ENCODE assay signal across 8 cellular contexts in the genomic region with DNA sequence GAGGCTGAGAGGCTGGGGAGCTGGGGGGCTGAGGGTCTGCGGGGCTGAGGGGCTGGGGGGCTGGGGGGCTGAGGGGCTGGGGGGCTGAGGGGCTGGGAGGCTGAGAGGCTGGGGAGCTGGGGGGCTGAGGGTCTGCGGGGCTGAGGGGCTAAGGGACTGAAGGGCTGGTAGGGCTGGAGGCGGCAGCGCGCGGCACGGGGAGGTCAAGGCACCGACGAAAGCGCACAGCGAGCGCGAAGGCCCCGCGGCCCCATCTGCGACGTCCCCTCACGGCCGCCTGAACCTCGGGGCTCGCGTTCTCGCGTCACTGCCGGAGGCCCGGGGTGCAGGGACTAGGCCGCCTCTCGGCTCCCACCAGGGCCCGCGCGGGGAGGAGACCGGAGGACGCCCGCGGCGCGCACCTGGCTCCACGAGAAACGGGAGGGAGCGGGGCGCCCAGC. TPM values are rescaled to one million over a fixed set of nuclear protein-coding genes. Genes with fewer than 3 reads are reported as not detected.
A peak's percentile ranks its signal among the peaks of the same experiment; 100 is the strongest.
DNase-seq lines count a peak whose midpoint lies in the region; ATAC-seq and TF ChIP-seq lines count a peak whose summit lies in the region.

No MANE protein-coding gene starts in this region.

- H3K4me3 ChIP-seq in Caco-2 (ENCODE audit: low read depth, low read length), result peak overlapping the region; percentile 61
- H3K4me3 ChIP-seq in PC-9, result peak overlapping the region; percentile 87
- peak overlapping the region; percentile 83 for H3K4me3 ChIP-seq in fibroblast of the aortic adventitia (ENCODE audit: low read depth, low read length)
- peak overlapping the region; percentile 75 to 90 (median 87) for H3K4me3 ChIP-seq in skeletal muscle tissue (ENCODE audit: low read length in 3 of 3)

- peaks cover 71% of the 10 kb centered on the region for H3K79me2 ChIP-seq in PC-9 (ENCODE audit: low read depth)

- H4K20me1 ChIP-seq in PC-9 (ENCODE audit: insufficient read depth), result peaks cover 40% of the 10 kb centered on the region

- CTCF ChIA-PET in Caco-2 (lab: Charles Lee) (no interaction called here), PC-9 (lab: Charles Lee) (interaction anchor here (0.6 kb wide), 1 partner anchor 295 kb away, joined by 3 read pairs; no protein-coding TSS in a partner anchor)

- H3K4me3 Mint-ChIP-seq in Caco-2 (ENCODE audit: unreplicated experiment), result peak overlapping the region; percentile 81

- H3K9ac ChIP-seq in skeletal muscle tissue (ENCODE audit: low read depth in 1 of 3, low read length in 3 of 3), result peak overlapping the region; percentile 79 to 91 (median 82)

- ATAC-seq in GM21825 (IDR thresholded peaks at IDR 0.05; ENCODE audit: unreplicated experiment), result peak; percentile 10

- intact Hi-C loops in Caco-2 (cut with micrococcal nuclease; ENCODE audit: unreplicated experiment), result no loop called here
- intact Hi-C loops in PC-9 (cut with micrococcal nuclease; ENCODE audit: unreplicated experiment), result no loop called here

- H3K27ac ChIP-seq in PC-9 (no peak overlapping the region), skeletal muscle tissue (ENCODE audit: low read depth, low read length) (peak overlapping the region; percentile 72)

- BruUV-seq in Caco-2 (replicated peaks; lab: Mats Ljungman, UMichigan), result no TSS peak
- no TSS peak for BruUV-seq in PC-9 (replicated peaks; lab: Mats Ljungman, UMichigan)

- POLR2A ChIA-PET in Caco-2 (lab: Charles Lee), result no interaction called here
- POLR2A ChIA-PET in PC-9 (lab: Charles Lee; ENCODE audit: unreplicated experiment), result no interaction called here

- no peak overlapping the region for H2AFZ ChIP-seq in PC-9

- peak overlapping the region; percentile 88 for H3K27ac Mint-ChIP-seq in Caco-2 (ENCODE audit: unreplicated experiment)

- peaks cover 34% of the 10 kb centered on the region; the same call in 1 of the 2 replicates for H3F3A ChIP-seq in PC-9 (ENCODE audit: insufficient read depth, low read depth)

- 0 out of 2 replicates have a peak, but pooled peaks cover 5% of the 10 kb centered on the region for H3K4me1 ChIP-seq in Caco-2
- H3K4me1 ChIP-seq in PC-9 (replicated peaks; ENCODE audit: insufficient read depth), result peaks cover 16% of the 10 kb centered on the region
- peaks cover 56 to 72% (median 61%) of the 10 kb centered on the region in 3 donors for H3K4me1 ChIP-seq in skeletal muscle tissue (ENCODE audit: control insufficient read depth in 3 of 3, insufficient read depth in 3 of 3, low read length in 3 of 3)

- peak overlapping the region; percentile 62 for H3K4me2 ChIP-seq in PC-9

- peaks cover 7% of the 10 kb centered on the region for H3K4me1 Mint-ChIP-seq in Caco-2 (ENCODE audit: low read depth, unreplicated experiment)

- H3K36me3 ChIP-seq in Caco-2 (ENCODE audit: control insufficient read depth, insufficient read depth, low read length) (no peaks in the 10 kb centered on the region), PC-9 (ENCODE audit: low read depth) (no peaks in the 10 kb centered on the region), skeletal muscle tissue (ENCODE audit: control insufficient read depth in 3 of 3, insufficient read depth in 3 of 3, low read length in 3 of 3) (peaks cover 13 to 42% (median 16%) of the 10 kb centered on the region in 3 donors)

- H3K9me3 Mint-ChIP-seq in Caco-2 (ENCODE audit: unreplicated experiment), result no peaks in the 10 kb centered on the region

- peaks cover 43% of the 10 kb centered on the region for H3K36me3 Mint-ChIP-seq in Caco-2 (ENCODE audit: insufficient read depth, unreplicated experiment)

- TF ChIP-seq CTCF in Caco-2 (IDR thresholded peaks at IDR 0.05; ENCODE audit: insufficient read depth in 1 of 2, low read depth in 1 of 2, low read length in 1 of 2, severe bottlenecking in 1 of 2, unreplicated experiment in 1 of 2) (no peak), PC-9 (conservative IDR thresholded peaks at IDR 0.05) (no peak), fibroblast of the aortic adventitia (IDR thresholded peaks at IDR 0.05; ENCODE audit: insufficient read depth, low read length) (no peak)

- DNase-seq in Caco-2 (no peak), PC-9 (no peak), fibroblast of the aortic adventitia (ENCODE audit: low read depth) (no peak), NCI-H82 treated with DMSO at 0.1 percent for 48 hours (lab: John Stamatoyannopoulos, UW; ENCODE audit: unreplicated experiment) (no peak), NCI-H2227 treated with DMSO at 0.1 percent for 48 hours (lab: John Stamatoyannopoulos, UW) (no peak), dedifferentiated amniotic fluid mesenchymal stem cell (ENCODE audit: extremely low spot score) (no peak)

- H3K9me3 ChIP-seq in Caco-2, result no peaks in the 10 kb centered on the region
- H3K9me3 ChIP-seq in PC-9 (ENCODE audit: insufficient read depth, low read depth), result no peaks in the 10 kb centered on the region
- H3K9me3 ChIP-seq in skeletal muscle tissue (ENCODE audit: control insufficient read depth in 3 of 3, low read length in 3 of 3), result no peaks in the 10 kb centered on the region

- no peaks in the 10 kb centered on the region for H3K27me3 Mint-ChIP-seq in Caco-2 (ENCODE audit: insufficient read depth, unreplicated experiment)

- no peaks in the 10 kb centered on the region for H3K9me2 ChIP-seq in PC-9 (ENCODE audit: insufficient read depth)

- no peaks in the 10 kb centered on the region for H3K27me3 ChIP-seq in Caco-2 (replicated peaks; ENCODE audit: control insufficient read depth, insufficient read depth, low read length)
- no peaks in the 10 kb centered on the region for H3K27me3 ChIP-seq in PC-9 (ENCODE audit: insufficient read depth, low read depth)
- no peaks in the 10 kb centered on the region for H3K27me3 ChIP-seq in skeletal muscle tissue (ENCODE audit: control insufficient read depth in 3 of 3, insufficient read depth in 3 of 3, low read length in 3 of 3)

RNA-seq across cellular contexts. Expression of gene INTS11, which starts 0.4 kb away (rescaled TPM):
- total RNA-seq in Caco-2 (2022) (103 and 115 TPM in 2 replicates), PC-9 (2021) (130 and 150 TPM in 2 replicates), fibroblast of the aortic adventitia (ENCODE audit: low replicate concordance) (35.0 and 53.1 TPM in 2 replicates), skeletal muscle tissue (27.1 TPM)

RNA-seq across cellular contexts. Expression of gene CPTP, which starts 0.5 kb away (rescaled TPM):
- total RNA-seq in Caco-2 (2022), result 16.2 and 16.8 TPM in 2 replicates
- total RNA-seq in PC-9 (2021), result 33.7 and 37.0 TPM in 2 replicates
- total RNA-seq in fibroblast of the aortic adventitia (ENCODE audit: low replicate concordance), result 9.4 and 17.7 TPM in 2 replicates
- total RNA-seq in skeletal muscle tissue, result 8.4 TPM

RNA-seq across cellular contexts. Expression of gene TAS1R3, which starts 7.0 kb away (rescaled TPM):
- 0.09 and 0.29 TPM in 2 replicates for total RNA-seq in Caco-2 (2022)
- 0.57 and 1.2 TPM in 2 replicates for total RNA-seq in PC-9 (2021)
- total RNA-seq in fibroblast of the aortic adventitia (ENCODE audit: low replicate concordance), result 0.09 and 0.57 TPM in 2 replicates
- 1.6 TPM for total RNA-seq in skeletal muscle tissue

RNA-seq across cellular contexts. Expression of gene PUSL1, which starts 15.7 kb away (rescaled TPM):
- total RNA-seq in Caco-2 (2022) (39.8 and 43.8 TPM in 2 replicates), PC-9 (2021) (18.0 and 18.9 TPM in 2 replicates), fibroblast of the aortic adventitia (ENCODE audit: low replicate concordance) (21.3 and 25.9 TPM in 2 replicates), skeletal muscle tissue (4.7 TPM)

RNA-seq across cellular contexts. Expression of gene ACAP3, which starts 16.4 kb away (rescaled TPM):
- total RNA-seq in Caco-2 (2022) (46.6 and 48.5 TPM in 2 replicates), PC-9 (2021) (53.5 and 54.8 TPM in 2 replicates), fibroblast of the aortic adventitia (ENCODE audit: low replicate concordance) (43.2 and 106 TPM in 2 replicates), skeletal muscle tissue (23.5 TPM)
